ENCODE assay signal across 24 cellular contexts in genomic region chr16:71771571-71771970, GRCh38. TPM values are rescaled to one million over a fixed set of nuclear protein-coding genes. Genes with fewer than 3 reads are reported as not detected.
A peak's percentile ranks its signal among the peaks of the same experiment; 100 is the strongest.
DNase-seq lines count a peak whose midpoint lies in the region; ATAC-seq, FAIRE-seq and TF ChIP-seq lines count a peak whose summit lies in the region.
"Had no signal": no experiment of that assay in that cellular context is flagged by ENCODE, and none has a peak within 500 bp of the region (broad histone marks: within the 10 kb centered on the region; RNA-seq: fewer than 3 reads in every experiment).

No MANE protein-coding gene starts in this region.

- no peak overlapping the region for H3K27ac Mint-ChIP-seq in CD14-positive monocyte
- H3K27ac Mint-ChIP-seq: CD8-positive, alpha-beta T cell; GM23338 had no signal

- ATAC-seq in A549, result no peak
- ATAC-seq in K562, result no peak
- no peak for ATAC-seq in GM19023 (IDR thresholded peaks at IDR 0.05; ENCODE audit: unreplicated experiment)
- ATAC-seq: CD8-positive, alpha-beta T cell; GM23338 had no signal

- peaks cover 70 to 91% of the 10 kb centered on the region in 2 donors for H3K36me3 Mint-ChIP-seq in CD14-positive monocyte

- TF ChIP-seq EP300 in A549 (IDR thresholded peaks at IDR 0.05) (no peak), K562 (IDR thresholded peaks at IDR 0.05; ENCODE audit: low read length) (no peak), esophagus muscularis mucosa (IDR thresholded peaks at IDR 0.05) (no peak)

- H3F3A ChIP-seq in smooth muscle cell (ENCODE audit: low read depth), result peaks cover 4% of the 10 kb centered on the region

- TF ChIP-seq CTCF in A549 (IDR thresholded peaks at IDR 0.05) (no peak), LNCaP clone FGC (IDR thresholded peaks at IDR 0.05; ENCODE audit: control insufficient read depth, extremely low read depth, insufficient read depth) (no peak), K562 (IDR thresholded peaks at IDR 0.05 in 2 of 3, conservative IDR thresholded peaks at IDR 0.05 in 1 of 3; ENCODE audit: insufficient read depth in 2 of 3, low read depth in 1 of 3, low read length in 3 of 3) (no peak), smooth muscle cell (IDR thresholded peaks at IDR 0.05; ENCODE audit: borderline replicate concordance, insufficient read depth, poor library complexity, severe bottlenecking) (no peak), esophagus muscularis mucosa (IDR thresholded peaks at IDR 0.05) (no peak), CD14-positive monocyte (IDR thresholded peaks at IDR 0.05) (no peak)

- no peaks in the 10 kb centered on the region for H3K9me3 ChIP-seq in A549
- no peaks in the 10 kb centered on the region for H3K9me3 ChIP-seq in K562 (replicated peaks; ENCODE audit: control insufficient read depth, insufficient read depth, low read depth, low read length)
- H3K9me3 ChIP-seq in smooth muscle cell (replicated peaks; ENCODE audit: low read depth), result no peaks in the 10 kb centered on the region
- H3K9me3 ChIP-seq in esophagus muscularis mucosa, result no peaks in the 10 kb centered on the region
- H3K9me3 ChIP-seq: Caco-2, HAP-1, Peyer's patch had no signal

- H3K4me3 Mint-ChIP-seq in CD14-positive monocyte, result no peak overlapping the region
- H3K4me3 Mint-ChIP-seq: CD8-positive, alpha-beta T cell; GM23338 had no signal

- TF ChIP-seq POLR2A in A549 (IDR thresholded peaks at IDR 0.05; ENCODE audit: low read length) (no peak), K562 (conservative IDR thresholded peaks at IDR 0.05) (no peak), esophagus muscularis mucosa (IDR thresholded peaks at IDR 0.05; ENCODE audit: low read depth) (no peak)

- H2AFZ ChIP-seq in K562 (ENCODE audit: low read depth, low read length) (no peak overlapping the region), smooth muscle cell (ENCODE audit: low read depth) (no peak overlapping the region)
- H2AFZ ChIP-seq: GM23338 had no signal

- CTCF ChIA-PET in A549 (lab: Yijun Ruan, JAX), result interaction anchor here (0.7 kb wide), 1 partner anchor 84 kb away, joined by 3 read pairs; no protein-coding TSS in a partner anchor
- CTCF ChIA-PET in K562 (lab: Yijun Ruan, JAX; ENCODE audit: low intra/inter-chr PET ratio), result no interaction called here

- no peak overlapping the region for H3K27ac ChIP-seq in A549
- H3K27ac ChIP-seq in K562 (ENCODE audit: extremely low read depth, low read depth, low read length), result no peak overlapping the region
- H3K27ac ChIP-seq in smooth muscle cell (ENCODE audit: low read depth), result peak overlapping the region; percentile 27
- no peak overlapping the region for H3K27ac ChIP-seq in esophagus muscularis mucosa (replicated peaks in 1 of 4)
- H3K27ac ChIP-seq: Peyer's patch, SK-N-MC had no signal

- no peak overlapping the region for H3K4me3 ChIP-seq in A549
- H3K4me3 ChIP-seq in LNCaP clone FGC (ENCODE audit: low read depth, low read length), result no peak overlapping the region
- no peak overlapping the region for H3K4me3 ChIP-seq in K562
- H3K4me3 ChIP-seq in smooth muscle cell, result no peak overlapping the region
- H3K4me3 ChIP-seq in esophagus muscularis mucosa, result no peak overlapping the region
- H3K4me3 ChIP-seq: GM23338, HAP-1, Peyer's patch, SK-N-MC had no signal

- no peaks in the 10 kb centered on the region for H3K9me3 Mint-ChIP-seq in CD14-positive monocyte
- H3K9me3 Mint-ChIP-seq: CD8-positive, alpha-beta T cell; GM23338 had no signal

- in situ Hi-C loops in K562 (cut with MboI), result no loop called here

- H3K9me1 ChIP-seq in K562 (ENCODE audit: control insufficient read depth, insufficient read depth, low read length), result no peaks in the 10 kb centered on the region

- no peaks in the 10 kb centered on the region for H3K4me1 Mint-ChIP-seq in CD14-positive monocyte
- H3K4me1 Mint-ChIP-seq: GM23338 had no signal

- H3K79me2 ChIP-seq in K562 (ENCODE audit: control insufficient read depth, insufficient read depth, low read length), result peaks cover 6% of the 10 kb centered on the region; the same call in 2 of the 3 replicates
- peaks cover 44% of the 10 kb centered on the region for H3K79me2 ChIP-seq in smooth muscle cell (ENCODE audit: low read depth)

- FAIRE-seq in A549 (lab: Jason Lieb, UNC), result no peak
- no peak for FAIRE-seq in K562 (lab: Jason Lieb, UNC)
- FAIRE-seq: GM18507 had no signal

- H3K9ac ChIP-seq in K562 (ENCODE audit: insufficient read depth in 1 of 2, low read depth in 2 of 2, low read length in 2 of 2), result no peak overlapping the region
- H3K9ac ChIP-seq in smooth muscle cell (ENCODE audit: low read depth), result no peak overlapping the region

- H3K4me1 ChIP-seq in A549, result peaks cover 3% of the 10 kb centered on the region; the same call in 1 of the 3 replicates
- no peaks in the 10 kb centered on the region for H3K4me1 ChIP-seq in K562 (replicated peaks in 1 of 2; ENCODE audit: control insufficient read depth in 2 of 2, insufficient read depth in 2 of 2, low read length in 2 of 2)
- H3K4me1 ChIP-seq in smooth muscle cell (ENCODE audit: low read depth), result no peaks in the 10 kb centered on the region
- H3K4me1 ChIP-seq in esophagus muscularis mucosa, result peaks cover 0 to 11% (median 5%) of the 10 kb centered on the region in 4 donors
- H3K4me1 ChIP-seq: HAP-1, Peyer's patch had no signal

- H3K36me3 ChIP-seq in K562 (ENCODE audit: control insufficient read depth, insufficient read depth, low read length) (peaks cover 66% of the 10 kb centered on the region), smooth muscle cell (ENCODE audit: low read depth) (peaks cover 26% of the 10 kb centered on the region), esophagus muscularis mucosa (peaks cover 35 to 79% (median 61%) of the 10 kb centered on the region in 4 donors)

- H3K27me3 ChIP-seq in K562 (ENCODE audit: control insufficient read depth in 2 of 2, insufficient read depth in 2 of 2, low read length in 2 of 2), result no peaks in the 10 kb centered on the region
- H3K27me3 ChIP-seq in smooth muscle cell (ENCODE audit: low read depth), result no peaks in the 10 kb centered on the region
- H3K27me3 ChIP-seq in esophagus muscularis mucosa, result no peaks in the 10 kb centered on the region
- H3K27me3 ChIP-seq: Peyer's patch had no signal

- no peaks in the 10 kb centered on the region for H3K27me3 Mint-ChIP-seq in CD14-positive monocyte (ENCODE audit: low read depth in 3 of 3)

- POLR2A ChIA-PET in A549 (lab: Yijun Ruan, JAX) (no interaction called here), K562 (lab: Yijun Ruan, JAX) (interaction anchor here (0.5 to 0.7 kb wide), 2 partner anchors 44 to 118 kb away, joined by 4 read pairs; no protein-coding TSS in a partner anchor)

- H4K20me1 ChIP-seq in K562 (replicated peaks; ENCODE audit: control insufficient read depth, insufficient read depth, low read length), result peaks cover 3% of the 10 kb centered on the region; the same call in 1 of the 2 replicates
- H4K20me1 ChIP-seq in smooth muscle cell (ENCODE audit: low read depth), result peaks cover 67% of the 10 kb centered on the region

- intact Hi-C loops in K562 (cut with micrococcal nuclease), result no loop called here
- intact Hi-C loops in esophagus muscularis mucosa (cut with DNase I), result no loop called here
- intact Hi-C loops in CD14-positive monocyte (cut with micrococcal nuclease), result no loop called here

- TF ChIP-seq RAD21 in A549 (conservative IDR thresholded peaks at IDR 0.05 in 1 of 2, IDR thresholded peaks at IDR 0.05 in 1 of 2) (no peak), K562 (CRISPR knock-in tag; conservative IDR thresholded peaks at IDR 0.05 in 1 of 2, IDR thresholded peaks at IDR 0.05 in 1 of 2) (no peak)

- H3K4me2 ChIP-seq in A549 (no peak overlapping the region), K562 (ENCODE audit: insufficient read depth, low read length) (no peak overlapping the region), smooth muscle cell (no peak overlapping the region)
- H3K4me2 ChIP-seq: GM23338 had no signal

- no peak for DNase-seq in A549 (ENCODE audit: low read depth in 1 of 2, low spot score in 1 of 2)
- DNase-seq in LNCaP clone FGC (ENCODE audit: low read depth), result peak; percentile 31
- DNase-seq in K562 (ENCODE audit: extremely low read depth in 1 of 4, low spot score in 3 of 4), result no peak
- DNase-seq in smooth muscle cell (lab: John Stamatoyannopoulos, UW; ENCODE audit: unreplicated experiment), result no peak
- no peak for DNase-seq in esophagus muscularis mucosa (ENCODE audit: extremely low spot score)
- DNase-seq in CD14-positive monocyte (ENCODE audit: low spot score), result no peak
- DNase-seq: C1 segment of cervical spinal cord; Caco-2; CD8-positive, alpha-beta T cell; DND-41; KG1; NCI-H1092; NCI-H1417 treated with DMSO at 0.1 percent for 48 hours; NCI-H1694 treated with DMSO at 0.1 percent for 48 hours; NCI-H2081; NCI-H2227 treated with DMSO at 0.1 percent for 48 hours; NCI-H526 treated with DMSO at 0.1 percent for 48 hours; Peyer's patch; SIG-M5 had no signal

- TSS peak; percentile 10 for BruUV-seq in K562 (replicated peaks; lab: Mats Ljungman, UMichigan)

RNA-seq across cellular contexts. Expression of gene AP1G1, which starts 37.1 kb away (rescaled TPM):
- polyA plus RNA-seq in A549 (2011; rRNA removed) (85.6 and 98.0 TPM in 2 replicates), A549 (2017; fragmentation: RNase III; extraction: RNeasy Plus Mini Kit Qiagen cat#74134 plus additional on column Dnase treatment) (38.1 to 40.7 TPM (median 38.6 TPM) in 3 replicates), K562 (2011; rRNA removed) (56.9 and 61.2 TPM in 2 replicates), K562 (2014; fragmentation: Illumina TruSeq; extraction: Trizol) (42.8 and 45.7 TPM in 2 replicates), K562 (2014; fragmentation: Nextera tagmentation; extraction: Ambion mirVana) (10 to 100 TPM in 1 of 2 experiments, 1 to 10 TPM in 1; 7.0 to 13.6 TPM), K562 (2014; rRNA removed) (25.4 and 26.8 TPM in 2 replicates), smooth muscle cell (17.1 and 19.8 TPM in 2 replicates), CD14-positive monocyte (10 to 100 TPM in 1 of 2 donors, 1 to 10 TPM in 1; 6.7 to 10.7 TPM)
- polyA plus RNA-seq in A549 (2012; cell fraction: cytosol; rRNA removed), result 24.0 and 27.9 TPM in 2 replicates
- 31.3 and 54.0 TPM in 2 replicates for polyA plus RNA-seq in A549 (2012; cell fraction: nucleus; rRNA removed)
- 158 and 173 TPM in 2 replicates for polyA minus RNA-seq in A549 (2011; rRNA and poly(A)+ RNA removed)
- 152 and 292 TPM in 2 replicates for total RNA-seq in K562 (2011; cell fraction: chromatin; rRNA removed; ENCODE audit: low replicate concordance)
- total RNA-seq in K562 (2011; cell fraction: nucleolus; rRNA removed), result 75.7 and 87.1 TPM in 2 replicates
- total RNA-seq in K562 (2011; cell fraction: nucleoplasm; rRNA removed), result 130 and 158 TPM in 2 replicates
- total RNA-seq in K562 (2014; rRNA removed) (38.2 and 39.4 TPM in 2 replicates), K562 (2014; rRNA removed; fragmentation: Illumina TruSeq; extraction: Trizol) (42.0 and 48.3 TPM in 2 replicates), K562 (2015; rRNA removed; fragmentation: Illumina TruSeq; extraction: Trizol) (42.1 and 43.4 TPM in 2 replicates), K562 (2021) (50.3 and 59.2 TPM in 2 replicates), smooth muscle cell (84.4 and 90.3 TPM in 2 replicates), esophagus muscularis mucosa (10 to 100 TPM; 45.9 to 56.9 (median 51.5) TPM)
- polyA plus RNA-seq in K562 (2011; cell fraction: cytosol; rRNA removed), result 36.4 and 49.0 TPM in 2 replicates
- 90.8 and 97.3 TPM in 2 replicates for polyA plus RNA-seq in K562 (2011; cell fraction: nucleus; rRNA removed)
- polyA plus RNA-seq in K562 (2012), result 25.9 and 32.6 TPM in 2 replicates
- 113 and 122 TPM in 2 replicates for polyA minus RNA-seq in K562 (2011; rRNA and poly(A)+ RNA removed)
- polyA minus RNA-seq in K562 (2011; cell fraction: cytosol; rRNA and poly(A)+ RNA removed), result 54.2 and 67.3 TPM in 2 replicates
- 63.5 and 108 TPM in 2 replicates for polyA minus RNA-seq in K562 (2011; cell fraction: nucleus; rRNA and poly(A)+ RNA removed)

RNA-seq across cellular contexts. Expression of gene PHLPP2, which starts 47.1 kb away (rescaled TPM):
- 11.3 and 12.6 TPM in 2 replicates for polyA plus RNA-seq in A549 (2011; rRNA removed)
- polyA plus RNA-seq in A549 (2012; cell fraction: cytosol; rRNA removed), result 5.3 and 6.5 TPM in 2 replicates
- 7.4 and 8.8 TPM in 2 replicates for polyA plus RNA-seq in A549 (2012; cell fraction: nucleus; rRNA removed)
- 7.9 to 8.2 TPM (median 8.0 TPM) in 3 replicates for polyA plus RNA-seq in A549 (2017; fragmentation: RNase III; extraction: RNeasy Plus Mini Kit Qiagen cat#74134 plus additional on column Dnase treatment)
- 27.6 and 29.4 TPM in 2 replicates for polyA minus RNA-seq in A549 (2011; rRNA and poly(A)+ RNA removed)
- total RNA-seq in K562 (2011; cell fraction: chromatin; rRNA removed; ENCODE audit: low replicate concordance), result 17.7 and 28.7 TPM in 2 replicates
- total RNA-seq in K562 (2011; cell fraction: nucleolus; rRNA removed), result 10.2 and 11.4 TPM in 2 replicates
- total RNA-seq in K562 (2011; cell fraction: nucleoplasm; rRNA removed), result 16.4 and 16.9 TPM in 2 replicates
- total RNA-seq in K562 (2014; rRNA removed), result 1.9 and 2.5 TPM in 2 replicates
- total RNA-seq in K562 (2014; rRNA removed; fragmentation: Illumina TruSeq; extraction: Trizol), result 2.6 and 2.7 TPM in 2 replicates
- 1.8 and 2.1 TPM in 2 replicates for total RNA-seq in K562 (2015; rRNA removed; fragmentation: Illumina TruSeq; extraction: Trizol)
- 3.1 TPM in 2 replicates for total RNA-seq in K562 (2021)
- polyA plus RNA-seq in K562 (2011; rRNA removed), result 4.6 and 7.1 TPM in 2 replicates
- 2.8 and 3.0 TPM in 2 replicates for polyA plus RNA-seq in K562 (2011; cell fraction: cytosol; rRNA removed)
- polyA plus RNA-seq in K562 (2011; cell fraction: nucleus; rRNA removed), result 6.7 and 9.3 TPM in 2 replicates
- polyA plus RNA-seq in K562 (2012), result 1.5 TPM in 2 replicates
- polyA plus RNA-seq in K562 (2014; fragmentation: Illumina TruSeq; extraction: Trizol), result 2.6 and 2.9 TPM in 2 replicates
- 1 to 10 TPM in 1 of 2 experiments, under 1 TPM in 1; 0.60 to 1.3 TPM for polyA plus RNA-seq in K562 (2014; fragmentation: Nextera tagmentation; extraction: Ambion mirVana)
- polyA plus RNA-seq in K562 (2014; rRNA removed), result 2.6 and 2.9 TPM in 2 replicates
- 11.9 and 13.9 TPM in 2 replicates for polyA minus RNA-seq in K562 (2011; rRNA and poly(A)+ RNA removed)
- 2.7 and 6.1 TPM in 2 replicates for polyA minus RNA-seq in K562 (2011; cell fraction: cytosol; rRNA and poly(A)+ RNA removed)
- 5.9 and 6.9 TPM in 2 replicates for polyA minus RNA-seq in K562 (2011; cell fraction: nucleus; rRNA and poly(A)+ RNA removed)
- total RNA-seq in smooth muscle cell, result 5.3 and 6.6 TPM in 2 replicates
- polyA plus RNA-seq in smooth muscle cell, result 1.5 and 2.3 TPM in 2 replicates
- total RNA-seq in esophagus muscularis mucosa, result 10 to 100 TPM; 10.4 to 21.1 (median 17.0) TPM
- polyA plus RNA-seq in CD14-positive monocyte, result 1 to 10 TPM in 1 of 2 donors, under 1 TPM in 1; 0.57 to 1.4 TPM
